Comparison of ENCODE assay signal across 8 cellular contexts in genomic region chr10:103241262-103242011, GRCh38. TPM values are rescaled to one million over a fixed set of nuclear protein-coding genes. Genes with fewer than 3 reads are reported as not detected.
DNase-seq lines count a peak whose midpoint lies in the region; ATAC-seq and TF ChIP-seq lines count a peak whose summit lies in the region.

No MANE protein-coding gene starts in this region.

- no peak for TF ChIP-seq CTCF in fibroblast of the aortic adventitia (IDR thresholded peaks at IDR 0.05; ENCODE audit: insufficient read depth, low read length)

- peaks cover 7% of the 10 kb centered on the region for H3K27me3 Mint-ChIP-seq in activated naive CD4-positive, alpha-beta T cell treated with anti-CD3 and anti-CD28 coated beads, Interleukin-2, amount 10 ng/mL, durations not matched to agents 7 days and 5 days

- no peak for ATAC-seq in GM18520 (IDR thresholded peaks at IDR 0.05; ENCODE audit: unreplicated experiment)
- ATAC-seq in HG02885 (IDR thresholded peaks at IDR 0.05; ENCODE audit: poor library complexity, unreplicated experiment), result no peak

- peaks cover 21% of the 10 kb centered on the region for H3K4me1 Mint-ChIP-seq in activated naive CD4-positive, alpha-beta T cell treated with anti-CD3 and anti-CD28 coated beads, Interleukin-2, amount 10 ng/mL, durations not matched to agents 7 days and 5 days

- no peaks in the 10 kb centered on the region for H3K9me3 Mint-ChIP-seq in activated naive CD4-positive, alpha-beta T cell treated with anti-CD3 and anti-CD28 coated beads, Interleukin-2, amount 10 ng/mL, durations not matched to agents 7 days and 5 days

- H3K27ac Mint-ChIP-seq in activated naive CD4-positive, alpha-beta T cell treated with anti-CD3 and anti-CD28 coated beads, Interleukin-2, amount 10 ng/mL, durations not matched to agents 7 days and 5 days, result no peak overlapping the region

- no peaks in the 10 kb centered on the region for H3K36me3 Mint-ChIP-seq in activated naive CD4-positive, alpha-beta T cell treated with anti-CD3 and anti-CD28 coated beads, Interleukin-2, amount 10 ng/mL, durations not matched to agents 7 days and 5 days

- CTCF ChIA-PET in activated naive CD4-positive, alpha-beta T cell treated with anti-CD3 and anti-CD28 coated beads, Interleukin-2, amount 10 ng/mL, durations not matched to agents 7 days and 5 days (lab: Charles Lee), result interaction anchor here (0.6 to 2.4 kb wide), 7 partner anchors 14 to 324 kb away, joined by 3 to 13 read pairs (median 3); partner anchors contain the start of genes CNNM2 and INA

- intact Hi-C loops in posterior cingulate gyrus (cut with DNase I), result loop anchor here (5.0 to 10.0 kb wide), 2 partner anchors 179 to 407 kb away; partner anchors contain the start of gene CYP17A1

- no peak overlapping the region for H3K4me3 Mint-ChIP-seq in activated naive CD4-positive, alpha-beta T cell treated with anti-CD3 and anti-CD28 coated beads, Interleukin-2, amount 10 ng/mL, durations not matched to agents 7 days and 5 days

- H3K4me3 ChIP-seq in fibroblast of the aortic adventitia (ENCODE audit: low read depth, low read length), result no peak overlapping the region

- peak; percentile 27 for DNase-seq in activated naive CD4-positive, alpha-beta T cell treated with anti-CD3 and anti-CD28 coated beads, Interleukin-2, amount 10 ng/mL, durations not matched to agents 7 days and 5 days
- no peak for DNase-seq in activated naive CD4-positive, alpha-beta T cell treated with anti-CD3 and anti-CD28 coated beads, Interleukin-2, amount 50 U/mL, for 16 hours
- DNase-seq in SW480 (ENCODE audit: low spot score), result peak; percentile 43
- DNase-seq in fibroblast of the aortic adventitia (ENCODE audit: low read depth), result peak; percentile 46
- DNase-seq in posterior cingulate gyrus, result peak in 8 of 10 donors; percentile 10 to 88 (median 42)
- DNase-seq in NCI-H446 treated with DMSO at 0.1 percent for 48 hours (lab: John Stamatoyannopoulos, UW), result no peak

RNA-seq across cellular contexts. Expression of gene RPEL1, which starts 4.2 kb away (rescaled TPM):
- under 0.01 and 0.82 TPM in 2 replicates for total RNA-seq in fibroblast of the aortic adventitia (ENCODE audit: low replicate concordance)

RNA-seq across cellular contexts. Expression of gene INA, which starts 35.5 kb away (rescaled TPM):
- total RNA-seq in fibroblast of the aortic adventitia (ENCODE audit: low replicate concordance), result 0.33 and 0.90 TPM in 2 replicates

RNA-seq across cellular contexts. Expression of gene NT5C2, which starts 48.4 kb away (rescaled TPM):
- total RNA-seq in fibroblast of the aortic adventitia (ENCODE audit: low replicate concordance), result 95.2 and 122 TPM in 2 replicates

Comparison
In these comparisons a context has a peak if more than half of its experiments do, and no peak if none do; other contexts are left out.
1. DNase-seq: peak in activated naive CD4-positive, alpha-beta T cell treated with anti-CD3 and anti-CD28 coated beads, Interleukin-2, amount 10 ng/mL, durations not matched to agents 7 days and 5 days (single experiment), SW480 (single experiment), fibroblast of the aortic adventitia (single experiment) and posterior cingulate gyrus (8 of 10); none in activated naive CD4-positive, alpha-beta T cell treated with anti-CD3 and anti-CD28 coated beads, Interleukin-2, amount 50 U/mL, for 16 hours (single experiment) and NCI-H446 treated with DMSO at 0.1 percent for 48 hours (single experiment).